30 cellular contexts compared by ENCODE assay signal in the genomic region with DNA sequence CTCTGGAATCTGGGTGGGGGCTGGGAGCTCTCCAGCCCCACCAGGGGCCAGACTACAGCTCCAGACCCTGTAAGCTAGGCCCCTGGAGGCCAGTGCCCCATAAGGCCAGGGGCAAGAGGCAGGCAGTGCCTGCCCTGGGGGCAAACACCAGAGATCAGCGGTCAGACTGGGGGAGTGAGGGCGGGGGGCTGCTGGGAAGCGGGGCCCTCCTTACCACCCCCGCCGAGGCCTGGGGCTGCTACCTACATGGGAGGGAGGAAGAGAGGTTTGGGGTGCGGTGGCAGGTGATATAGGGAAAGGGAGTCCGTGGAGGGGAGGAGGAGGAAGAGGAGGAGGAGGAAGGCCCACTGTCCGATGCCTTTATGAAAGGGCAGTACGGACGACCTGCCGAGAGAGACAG. TPM values are rescaled to one million over a fixed set of nuclear protein-coding genes. Genes with fewer than 3 reads are reported as not detected.
"Had no signal": no experiment of that assay in that cellular context is flagged by ENCODE, and none has a peak within 500 bp of the region (broad histone marks: within the 10 kb centered on the region; RNA-seq: fewer than 3 reads in every experiment).

No MANE protein-coding gene starts in this region.

- H3K27ac ChIP-seq: ascending aorta, cardiac muscle cell, left lung, parathyroid adenoma, right atrium auricular region, upper lobe of right lung had no signal

- H3K9me3 ChIP-seq: adrenal gland, ascending aorta, left lung, mucosa of descending colon, right atrium auricular region, tibial artery, upper lobe of right lung had no signal

- H3K79me2 ChIP-seq: parathyroid adenoma had no signal

- H3K9ac ChIP-seq: parathyroid adenoma had no signal

- H3K27me3 ChIP-seq: adrenal gland, ascending aorta, cardiac muscle cell, right atrium auricular region, tibial artery, upper lobe of right lung had no signal

- H3K4me2 ChIP-seq: smooth muscle cell had no signal

- H3K9me3 Mint-ChIP-seq: activated B cell treated with CpG ODN at 0.5 μM for 24 hours; activated naive CD4-positive, alpha-beta T cell treated with anti-CD3 and anti-CD28 coated beads for 36 hours; activated naive CD8-positive, alpha-beta T cell treated with anti-CD3 and anti-CD28 coated beads for 36 hours; activated T-helper 1 cell treated with anti-CD3 and anti-CD28 coated beads, Interleukin-12 subunit alpha, Interleukin-12 subunit beta, Interleukin-2, Interleukin-4 antibody, amounts not matched to agents 30 ng/mL and 10 ng/mL and 1 ng/mL, durations not matched to agents 14 hours and 24 hours and 36 hours; brain; natural killer cell treated with Interleukin-12 subunit alpha and Interleukin-12 subunit beta and Interleukin-15 and Interleukin-18, amount 100 ng/mL, for 72 hours; stimulated activated memory B cell treated with anti-CD40 and anti-IgM and Interleukin-4, amounts not matched to agents 10 μg/mL and 1 μg/mL and 100 μg/mL, for 72 hours; stimulated activated naive CD8-positive, alpha-beta T cell treated with anti-CD3 and anti-CD28 coated beads, Interleukin-15, amount 100 ng/mL, for 72 hours; T-cell had no signal

- H3K36me3 Mint-ChIP-seq: natural killer cell treated with Interleukin-12 subunit alpha and Interleukin-12 subunit beta and Interleukin-15 and Interleukin-18, amount 100 ng/mL, for 72 hours; stimulated activated memory B cell treated with anti-CD40 and anti-IgM and Interleukin-4, amounts not matched to agents 10 μg/mL and 1 μg/mL and 100 μg/mL, for 72 hours; T-cell had no signal

- FAIRE-seq: endometrium, frontal cortex, islet of Langerhans had no signal

- ATAC-seq: activated CD8-positive, alpha-beta T cell treated with anti-CD3 and anti-CD28 coated beads, Interleukin-2, amount 10 ng/mL, durations not matched to agents 7 days and 5 days; left lung; mucosa of descending colon; natural killer cell treated with Interleukin-12 subunit alpha and Interleukin-12 subunit beta and Interleukin-15 and Interleukin-18, amount 100 ng/mL, for 72 hours; stimulated activated memory B cell treated with anti-CD40 and anti-IgM and Interleukin-4, amounts not matched to agents 10 μg/mL and 1 μg/mL and 100 μg/mL, for 72 hours; stimulated activated naive CD8-positive, alpha-beta T cell treated with anti-CD3 and anti-CD28 coated beads, Interleukin-15, amount 100 ng/mL, for 72 hours; T-cell; upper lobe of right lung had no signal

- DNase-seq: activated B cell treated with CpG ODN at 0.5 μM for 24 hours; activated CD8-positive, alpha-beta T cell treated with anti-CD3 and anti-CD28 coated beads, Interleukin-2, amount 10 ng/mL, durations not matched to agents 7 days and 5 days; activated effector memory CD4-positive, alpha-beta T cell treated with anti-CD3 and anti-CD28 coated beads, Interleukin-2, amount 50 U/mL, for 16 hours; activated naive CD4-positive, alpha-beta T cell treated with anti-CD3 and anti-CD28 coated beads for 36 hours; activated naive CD8-positive, alpha-beta T cell treated with anti-CD3 and anti-CD28 coated beads for 36 hours; activated T-cell treated with anti-CD3 and anti-CD28 coated beads for 4 hours; effector CD4-positive, alpha-beta T cell; left lung; stimulated activated CD4-positive, alpha-beta T cell treated with anti-CD3 and anti-CD28 coated beads, Interleukin-1b, Interleukin-23, amount 100 ng/mL, for 48 hours; stimulated activated CD4-positive, alpha-beta T cell treated with anti-CD3 and anti-CD28 coated beads, Interleukin-4, amount 100 ng/mL, for 4 hours; stimulated activated CD8-positive, alpha-beta memory T cell treated with anti-CD3 and anti-CD28 coated beads, Interleukin-4, amount 100 ng/mL, for 48 hours; stimulated activated naive CD8-positive, alpha-beta T cell treated with anti-CD3 and anti-CD28 coated beads, Interleukin-15, amount 100 ng/mL, for 72 hours; T-cell; tibial artery; upper lobe of right lung had no signal

- H3K36me3 ChIP-seq: adrenal gland, upper lobe of right lung had no signal

- H3K4me3 ChIP-seq: adrenal gland, ascending aorta, cardiac muscle cell, left lung, mucosa of descending colon, right atrium auricular region, smooth muscle cell, tibial artery, upper lobe of right lung had no signal

- H3K27me3 Mint-ChIP-seq: activated B cell treated with CpG ODN at 0.5 μM for 24 hours; activated naive CD8-positive, alpha-beta T cell treated with anti-CD3 and anti-CD28 coated beads for 36 hours; brain; natural killer cell treated with Interleukin-12 subunit alpha and Interleukin-12 subunit beta and Interleukin-15 and Interleukin-18, amount 100 ng/mL, for 72 hours; stimulated activated naive CD8-positive, alpha-beta T cell treated with anti-CD3 and anti-CD28 coated beads, Interleukin-15, amount 100 ng/mL, for 72 hours; T-cell had no signal

- H3K27ac Mint-ChIP-seq: activated B cell treated with CpG ODN at 0.5 μM for 24 hours; activated CD8-positive, alpha-beta T cell treated with anti-CD3 and anti-CD28 coated beads, Interleukin-2, amount 10 ng/mL, durations not matched to agents 7 days and 5 days; activated naive CD4-positive, alpha-beta T cell treated with anti-CD3 and anti-CD28 coated beads for 36 hours; activated naive CD8-positive, alpha-beta T cell treated with anti-CD3 and anti-CD28 coated beads for 36 hours; activated T-helper 1 cell treated with anti-CD3 and anti-CD28 coated beads, Interleukin-12 subunit alpha, Interleukin-12 subunit beta, Interleukin-2, Interleukin-4 antibody, amounts not matched to agents 30 ng/mL and 10 ng/mL and 1 ng/mL, durations not matched to agents 14 hours and 24 hours and 36 hours; natural killer cell treated with Interleukin-12 subunit alpha and Interleukin-12 subunit beta and Interleukin-15 and Interleukin-18, amount 100 ng/mL, for 72 hours; stimulated activated memory B cell treated with anti-CD40 and anti-IgM and Interleukin-4, amounts not matched to agents 10 μg/mL and 1 μg/mL and 100 μg/mL, for 72 hours; stimulated activated naive CD8-positive, alpha-beta T cell treated with anti-CD3 and anti-CD28 coated beads, Interleukin-15, amount 100 ng/mL, for 72 hours; T-cell had no signal

- H2AFZ ChIP-seq: parathyroid adenoma had no signal

- H3K4me1 ChIP-seq: parathyroid adenoma had no signal

- H3K4me3 Mint-ChIP-seq: activated B cell treated with CpG ODN at 0.5 μM for 24 hours; activated CD8-positive, alpha-beta T cell treated with anti-CD3 and anti-CD28 coated beads, Interleukin-2, amount 10 ng/mL, durations not matched to agents 7 days and 5 days; activated naive CD4-positive, alpha-beta T cell treated with anti-CD3 and anti-CD28 coated beads for 36 hours; activated naive CD8-positive, alpha-beta T cell treated with anti-CD3 and anti-CD28 coated beads for 36 hours; activated T-helper 1 cell treated with anti-CD3 and anti-CD28 coated beads, Interleukin-12 subunit alpha, Interleukin-12 subunit beta, Interleukin-2, Interleukin-4 antibody, amounts not matched to agents 30 ng/mL and 10 ng/mL and 1 ng/mL, durations not matched to agents 14 hours and 24 hours and 36 hours; brain; natural killer cell treated with Interleukin-12 subunit alpha and Interleukin-12 subunit beta and Interleukin-15 and Interleukin-18, amount 100 ng/mL, for 72 hours; stimulated activated memory B cell treated with anti-CD40 and anti-IgM and Interleukin-4, amounts not matched to agents 10 μg/mL and 1 μg/mL and 100 μg/mL, for 72 hours; T-cell had no signal

RNA-seq across cellular contexts. Expression of gene F12, which starts 50.0 kb away (rescaled TPM):
- total RNA-seq: ascending aorta, mesenteric fat pad had no signal
